Comparison of ENCODE assay signal across 8 cellular contexts in genomic region chr10:121753726-121754476, GRCh38.
DNase-seq lines count a peak whose midpoint lies in the region; ATAC-seq, FAIRE-seq and TF ChIP-seq lines count a peak whose summit lies in the region.

No MANE protein-coding gene starts in this region.

- peak; percentile 82 for FAIRE-seq in endothelial cell of umbilical vein (lab: Jason Lieb, UNC)

- H3K36me3 ChIP-seq in ACC112 (ENCODE audit: insufficient read depth, low read length) (0 out of 2 replicates have a peak, but pooled peaks cover 3% of the 10 kb centered on the region), endothelial cell of umbilical vein (ENCODE audit: control insufficient read depth in 2 of 2, extremely low read depth in 1 of 2, insufficient read depth in 2 of 2, low read length in 2 of 2) (no peaks in the 10 kb centered on the region), subcutaneous abdominal adipose tissue (ENCODE audit: control insufficient read depth in 5 of 5, insufficient read depth in 5 of 5, low read length in 5 of 5) (peaks cover 0 to 8% (median 3%) of the 10 kb centered on the region in 5 donors)

- intact Hi-C loops in endothelial cell of umbilical vein (cut with micrococcal nuclease): loop anchor here (1.0 to 10.0 kb wide), 3 partner anchors 17 to 361 kb away; no protein-coding TSS in a partner anchor

- peak overlapping the region; percentile 91 for H3K27ac ChIP-seq in ACC112 (ENCODE audit: low read depth, low read length)
- H3K27ac ChIP-seq in endothelial cell of umbilical vein (ENCODE audit: insufficient read depth, low read depth, low read length): peak overlapping the region; percentile 90
- peak overlapping the region; percentile 57 for H3K27ac ChIP-seq in subcutaneous abdominal adipose tissue (ENCODE audit: low read depth, low read length)

- TF ChIP-seq POLR2A in endothelial cell of umbilical vein (IDR thresholded peaks at IDR 0.05; ENCODE audit: low read depth, low read length): no peak

- TSS peak; percentile 97 for BruUV-seq in endothelial cell of umbilical vein (replicated peaks; lab: Mats Ljungman, UMichigan)

- peak overlapping the region; percentile 87 for H3K4me2 ChIP-seq in endothelial cell of umbilical vein (ENCODE audit: insufficient read depth, low read length)

- TF ChIP-seq CTCF in endothelial cell of umbilical vein (IDR thresholded peaks at IDR 0.05; ENCODE audit: extremely low read depth in 1 of 2, insufficient read depth in 1 of 2, low read depth in 1 of 2, low read length in 2 of 2): peak; percentile 22 to 29

- CTCF ChIA-PET in endothelial cell of umbilical vein (lab: Charles Lee): interaction anchor here (0.6 to 1.3 kb wide), 5 partner anchors 13 to 38 kb away, joined by 3 to 6 read pairs (median 4); no protein-coding TSS in a partner anchor

- H2AFZ ChIP-seq in ACC112 (ENCODE audit: low read length, unreplicated experiment) (no peak overlapping the region), endothelial cell of umbilical vein (ENCODE audit: low read depth, low read length) (no peak overlapping the region)

- POLR2A ChIA-PET in endothelial cell of umbilical vein (lab: Charles Lee): interaction anchor here (0.6 kb wide), 1 partner anchor 51 kb away, joined by 3 read pairs; no protein-coding TSS in a partner anchor

- peak overlapping the region; percentile 87 for H3K9ac ChIP-seq in endothelial cell of umbilical vein (replicated peaks; ENCODE audit: extremely low read depth, insufficient read depth, low read length)
- no peak overlapping the region for H3K9ac ChIP-seq in subcutaneous abdominal adipose tissue (ENCODE audit: low read length in 5 of 5)

- DNase-seq in NCI-H2171 treated with DMSO at 0.1 percent for 48 hours (lab: John Stamatoyannopoulos, UW) (peak; percentile 10), endothelial cell of umbilical vein (ENCODE audit: low read depth, low spot score) (peak; percentile 88), NCI-H510A (lab: John Stamatoyannopoulos, UW) (no peak)
- no peak for DNase-seq in activated CD4-positive, alpha-beta T cell treated with anti-CD3 and anti-CD28 coated beads, Interleukin-2, amount 50 U/mL, for 1 hour

- H3K4me1 ChIP-seq in ACC112 (ENCODE audit: control insufficient read depth, insufficient read depth, low read length, unreplicated experiment) (peaks cover 20% of the 10 kb centered on the region), endothelial cell of umbilical vein (ENCODE audit: control insufficient read depth, extremely low read depth, insufficient read depth, low read length) (peaks cover 17% of the 10 kb centered on the region), subcutaneous abdominal adipose tissue (ENCODE audit: control insufficient read depth in 5 of 5, insufficient read depth in 5 of 5, low read length in 5 of 5) (peaks cover 0 to 7% (median 4%) of the 10 kb centered on the region in 5 donors)

- H3K79me2 ChIP-seq in ACC112 (ENCODE audit: control insufficient read depth, insufficient read depth, low read length, unreplicated experiment): no peaks in the 10 kb centered on the region
- no peaks in the 10 kb centered on the region for H3K79me2 ChIP-seq in endothelial cell of umbilical vein (ENCODE audit: control insufficient read depth, insufficient read depth, low read length)

- dilution Hi-C loops in endothelial cell of umbilical vein (cut with MboI; ENCODE audit: extremely low pct_ligation_motif_present, low sequenced_read_pairs): no loop called here

- no peaks in the 10 kb centered on the region for H3K9me1 ChIP-seq in endothelial cell of umbilical vein (replicated peaks; ENCODE audit: control insufficient read depth, extremely low read depth, insufficient read depth, low read length)

- H3K9me3 ChIP-seq in endothelial cell of umbilical vein (replicated peaks; ENCODE audit: control insufficient read depth, insufficient read depth, low read length) (no peaks in the 10 kb centered on the region), subcutaneous abdominal adipose tissue (ENCODE audit: control insufficient read depth in 5 of 5, low read length in 5 of 5) (peaks cover 0 to 14% (median 5%) of the 10 kb centered on the region in 5 donors)

- H4K20me1 ChIP-seq in endothelial cell of umbilical vein (replicated peaks; ENCODE audit: control insufficient read depth, extremely low read depth, insufficient read depth, low read length): no peaks in the 10 kb centered on the region

- H3K4me3 ChIP-seq in ACC112 (ENCODE audit: low read depth, low read length): peak overlapping the region; percentile 44
- H3K4me3 ChIP-seq in endothelial cell of umbilical vein (replicated peaks in 1 of 3; ENCODE audit: insufficient read depth in 1 of 3, low read depth in 1 of 3, low read length in 3 of 3): peak overlapping the region in 1 of 3 experiments; percentile 40
- H3K4me3 ChIP-seq in subcutaneous abdominal adipose tissue (ENCODE audit: low read depth in 1 of 5, low read length in 5 of 5): no peak overlapping the region

- H3K27me3 ChIP-seq in ACC112 (ENCODE audit: insufficient read depth, low read length) (no peaks in the 10 kb centered on the region), endothelial cell of umbilical vein (ENCODE audit: control insufficient read depth in 2 of 2, insufficient read depth in 2 of 2, low read length in 2 of 2) (no peaks in the 10 kb centered on the region), subcutaneous abdominal adipose tissue (ENCODE audit: control insufficient read depth in 5 of 5, insufficient read depth in 4 of 5, low read length in 5 of 5) (no peaks in the 10 kb centered on the region)

- ATAC-seq in GM18499 (IDR thresholded peaks at IDR 0.05; ENCODE audit: insufficient read depth, unreplicated experiment) (peak; percentile 89), HG02763 (IDR thresholded peaks at IDR 0.05; ENCODE audit: unreplicated experiment) (peak; percentile 85)

TF ChIP-seq in endothelial cell of umbilical vein, 7 proteins besides CTCF, POLR2A, EP300 and RAD21:
- TF ChIP-seq MYC (IDR thresholded peaks at IDR 0.05; ENCODE audit: low read depth, low read length) (no peak), JUN (IDR thresholded peaks at IDR 0.05; ENCODE audit: borderline replicate concordance, insufficient read depth, insufficient read length, low read depth) (peak; percentile 95), MAX (IDR thresholded peaks at IDR 0.05; ENCODE audit: insufficient read depth, insufficient read length) (no peak), FOS (IDR thresholded peaks at IDR 0.05; ENCODE audit: borderline replicate concordance, insufficient read depth, low read length) (peak; percentile 95), POLR2AphosphoS5 (IDR thresholded peaks at IDR 0.05; ENCODE audit: insufficient read depth, low read depth, low read length) (peak; percentile 43), GATA2 (IDR thresholded peaks at IDR 0.05; ENCODE audit: insufficient read depth, insufficient read length, low read depth, low read length) (no peak), EZH2 (IDR thresholded peaks at IDR 0.05; ENCODE audit: borderline replicate concordance, low read depth, low read length, severe bottlenecking) (no peak)

Comparison
In these comparisons a context has a peak if more than half of its experiments do, and no peak if none do; other contexts are left out.
1. DNase-seq: peak in NCI-H2171 treated with DMSO at 0.1 percent for 48 hours (single experiment) and endothelial cell of umbilical vein (single experiment); none in NCI-H510A (single experiment) and activated CD4-positive, alpha-beta T cell treated with anti-CD3 and anti-CD28 coated beads, Interleukin-2, amount 50 U/mL, for 1 hour (single experiment).
2. Peak in every context shown above with its lines, with median percentiles within 50 percentile points of each other: H3K27ac ChIP-seq.